ENCODE assay signal across 22 cellular contexts in the genomic region with DNA sequence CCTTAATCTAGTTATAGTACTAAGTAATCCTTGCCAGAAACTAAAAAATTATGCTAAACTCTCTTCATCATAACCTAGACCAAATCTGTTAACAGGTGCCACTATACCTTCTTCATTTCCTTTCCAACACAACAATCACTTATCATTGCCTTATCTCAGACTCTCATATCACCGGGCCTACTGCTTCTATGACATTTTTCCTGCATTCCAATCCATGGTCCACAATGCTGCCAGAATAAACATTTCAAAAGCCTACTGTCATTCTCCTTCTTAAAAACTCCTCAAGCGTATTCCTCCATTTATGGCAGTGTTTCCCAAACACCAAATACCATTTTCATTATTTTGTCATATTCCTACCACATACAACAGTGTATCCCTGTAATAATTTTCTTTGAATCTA. TPM values are rescaled to one million over a fixed set of nuclear protein-coding genes. Genes with fewer than 3 reads are reported as not detected.
DNase-seq lines count a peak whose midpoint lies in the region; ATAC-seq and TF ChIP-seq lines count a peak whose summit lies in the region.
"Had no signal": no experiment of that assay in that cellular context is flagged by ENCODE, and none has a peak within 500 bp of the region (broad histone marks: within the 10 kb centered on the region; RNA-seq: fewer than 3 reads in every experiment).

No MANE protein-coding gene starts in this region.

- peak overlapping the region; percentile 83 for H3K27ac ChIP-seq in skeletal muscle tissue (ENCODE audit: low read depth, low read length)
- H3K27ac ChIP-seq: C4-2B, HL-60 had no signal

- H3K9ac ChIP-seq in adipocyte (ENCODE audit: low read length) (peak overlapping the region; percentile 38), skeletal muscle tissue (ENCODE audit: low read depth in 1 of 3, low read length in 3 of 3) (no peak overlapping the region)

- peaks cover 64% of the 10 kb centered on the region for H3K4me1 Mint-ChIP-seq in activated CD8-positive, alpha-beta T cell treated with anti-CD3 and anti-CD28 coated beads for 36 hours (ENCODE audit: low read depth)
- peaks cover 25% of the 10 kb centered on the region for H3K4me1 Mint-ChIP-seq in activated CD8-positive, alpha-beta T cell treated with anti-CD3 and anti-CD28 coated beads, Interleukin-2, amount 10 ng/mL, durations not matched to agents 7 days and 5 days (ENCODE audit: low read depth)
- H3K4me1 Mint-ChIP-seq in type B pancreatic cell (ENCODE audit: unreplicated experiment): peaks cover 20% of the 10 kb centered on the region

- H3K27me3 ChIP-seq in adipocyte (replicated peaks; ENCODE audit: control insufficient read depth, insufficient read depth, low read length) (no peaks in the 10 kb centered on the region), skeletal muscle tissue (ENCODE audit: control insufficient read depth in 3 of 3, insufficient read depth in 3 of 3, low read length in 3 of 3) (no peaks in the 10 kb centered on the region)

- peaks cover 35% of the 10 kb centered on the region for H3K36me3 Mint-ChIP-seq in activated CD8-positive, alpha-beta T cell treated with anti-CD3 and anti-CD28 coated beads for 36 hours (ENCODE audit: low read depth)
- peaks cover 33% of the 10 kb centered on the region for H3K36me3 Mint-ChIP-seq in activated CD8-positive, alpha-beta T cell treated with anti-CD3 and anti-CD28 coated beads, Interleukin-2, amount 10 ng/mL, durations not matched to agents 7 days and 5 days (ENCODE audit: low read depth)
- H3K36me3 Mint-ChIP-seq in type B pancreatic cell: peaks cover 18% of the 10 kb centered on the region

- H3K4me3 ChIP-seq in adipocyte (ENCODE audit: low read length) (no peak overlapping the region), skeletal muscle tissue (ENCODE audit: low read length in 3 of 3) (peak overlapping the region in 1 of 3 donors; percentile 17)

- peaks cover 5% of the 10 kb centered on the region for H3K9me3 Mint-ChIP-seq in activated CD8-positive, alpha-beta T cell treated with anti-CD3 and anti-CD28 coated beads for 36 hours
- H3K9me3 Mint-ChIP-seq in activated CD8-positive, alpha-beta T cell treated with anti-CD3 and anti-CD28 coated beads, Interleukin-2, amount 10 ng/mL, durations not matched to agents 7 days and 5 days (ENCODE audit: insufficient read depth): no peaks in the 10 kb centered on the region
- H3K9me3 Mint-ChIP-seq in type B pancreatic cell: no peaks in the 10 kb centered on the region
- H3K9me3 Mint-ChIP-seq: T-helper 2 cell treated with Interferon-gamma antibody and Interleukin-4, amounts not matched to agents 5 μg/mL and 100 μg/mL, for 36 hours had no signal

- peak overlapping the region; percentile 6 for H3K27ac Mint-ChIP-seq in activated CD8-positive, alpha-beta T cell treated with anti-CD3 and anti-CD28 coated beads for 36 hours
- no peak overlapping the region for H3K27ac Mint-ChIP-seq in activated CD8-positive, alpha-beta T cell treated with anti-CD3 and anti-CD28 coated beads, Interleukin-2, amount 10 ng/mL, durations not matched to agents 7 days and 5 days
- no peak overlapping the region for H3K27ac Mint-ChIP-seq in type B pancreatic cell
- H3K27ac Mint-ChIP-seq: T-helper 2 cell treated with Interferon-gamma antibody and Interleukin-4, amounts not matched to agents 5 μg/mL and 100 μg/mL, for 36 hours had no signal

- no peaks in the 10 kb centered on the region for H3K36me3 ChIP-seq in adipocyte (ENCODE audit: control insufficient read depth, insufficient read depth, low read length, severe bottlenecking)
- no peaks in the 10 kb centered on the region for H3K36me3 ChIP-seq in skeletal muscle tissue (ENCODE audit: control insufficient read depth in 3 of 3, insufficient read depth in 3 of 3, low read length in 3 of 3)

- H3K9me3 ChIP-seq in adipocyte (ENCODE audit: control insufficient read depth, low read length): no peaks in the 10 kb centered on the region
- no peaks in the 10 kb centered on the region for H3K9me3 ChIP-seq in skeletal muscle tissue (ENCODE audit: control insufficient read depth in 3 of 3, low read length in 3 of 3)

- no peak for DNase-seq in activated CD8-positive, alpha-beta T cell treated with anti-CD3 and anti-CD28 coated beads for 36 hours
- no peak for DNase-seq in activated CD8-positive, alpha-beta T cell treated with anti-CD3 and anti-CD28 coated beads, Interleukin-2, amount 10 ng/mL, durations not matched to agents 7 days and 5 days
- no peak for DNase-seq in adipocyte (ENCODE audit: low read depth)
- DNase-seq in kidney tubule cell (ENCODE audit: low spot score): peak; percentile 21
- DNase-seq in type B pancreatic cell (ENCODE audit: extremely low spot score, unreplicated experiment): no peak
- no peak for DNase-seq in activated effector memory CD4-positive, alpha-beta T cell treated with Interleukin-2 at 50 U/mL for 16 hours
- DNase-seq: activated CD4-positive, alpha-beta T cell treated with anti-CD3 and anti-CD28 coated beads for 1 hour; activated T-cell treated with anti-CD3 and anti-CD28 coated beads, Interleukin-2, amount 50 U/mL, for 4 hours; amniotic stem cell; hippocampal formation; KBM-7; NCI-H1105 treated with DMSO at 0.1 percent for 48 hours; NCI-H2171 treated with DMSO at 0.1 percent for 48 hours; retina; SHP77; stimulated activated CD4-positive, alpha-beta T cell treated with anti-CD3 and anti-CD28 coated beads, Interleukin-4, amount 100 ng/mL, for 1 hour had no signal

- POLR2A ChIA-PET in activated CD8-positive, alpha-beta T cell treated with anti-CD3 and anti-CD28 coated beads for 36 hours (lab: Charles Lee): no interaction called here
- POLR2A ChIA-PET in activated CD8-positive, alpha-beta T cell treated with anti-CD3 and anti-CD28 coated beads, Interleukin-2, amount 10 ng/mL, durations not matched to agents 7 days and 5 days (lab: Charles Lee): no interaction called here

- CTCF ChIA-PET in activated CD8-positive, alpha-beta T cell treated with anti-CD3 and anti-CD28 coated beads for 36 hours (lab: Charles Lee): no interaction called here
- CTCF ChIA-PET in activated CD8-positive, alpha-beta T cell treated with anti-CD3 and anti-CD28 coated beads, Interleukin-2, amount 10 ng/mL, durations not matched to agents 7 days and 5 days (lab: Charles Lee): no interaction called here

- no peak for TF ChIP-seq CTCF in activated CD8-positive, alpha-beta T cell treated with anti-CD3 and anti-CD28 coated beads for 36 hours (IDR thresholded peaks at IDR 0.05)
- TF ChIP-seq CTCF in type B pancreatic cell (conservative IDR thresholded peaks at IDR 0.05): no peak

- peaks cover 36% of the 10 kb centered on the region for H3K4me1 ChIP-seq in adipocyte (ENCODE audit: control insufficient read depth, insufficient read depth, low read length)
- H3K4me1 ChIP-seq in skeletal muscle tissue (ENCODE audit: control insufficient read depth in 3 of 3, insufficient read depth in 3 of 3, low read length in 3 of 3): peaks cover 32 to 33% (median 33%) of the 10 kb centered on the region in 3 donors

- no peak overlapping the region for H3K4me3 Mint-ChIP-seq in activated CD8-positive, alpha-beta T cell treated with anti-CD3 and anti-CD28 coated beads for 36 hours
- H3K4me3 Mint-ChIP-seq in activated CD8-positive, alpha-beta T cell treated with anti-CD3 and anti-CD28 coated beads, Interleukin-2, amount 10 ng/mL, durations not matched to agents 7 days and 5 days: no peak overlapping the region
- H3K4me3 Mint-ChIP-seq in type B pancreatic cell: no peak overlapping the region
- H3K4me3 Mint-ChIP-seq: activated T-cell treated with anti-CD3 and anti-CD28 coated beads, Interleukin-2, amount 50 U/mL, for 4 hours; T-helper 2 cell treated with Interferon-gamma antibody and Interleukin-4, amounts not matched to agents 5 μg/mL and 100 μg/mL, for 36 hours had no signal

- no peaks in the 10 kb centered on the region for H3K27me3 Mint-ChIP-seq in activated CD8-positive, alpha-beta T cell treated with anti-CD3 and anti-CD28 coated beads for 36 hours
- no peaks in the 10 kb centered on the region for H3K27me3 Mint-ChIP-seq in activated CD8-positive, alpha-beta T cell treated with anti-CD3 and anti-CD28 coated beads, Interleukin-2, amount 10 ng/mL, durations not matched to agents 7 days and 5 days (ENCODE audit: low read depth)
- H3K27me3 Mint-ChIP-seq in type B pancreatic cell: no peaks in the 10 kb centered on the region

- no peak for ATAC-seq in activated CD8-positive, alpha-beta T cell treated with anti-CD3 and anti-CD28 coated beads for 36 hours
- ATAC-seq in activated CD8-positive, alpha-beta T cell treated with anti-CD3 and anti-CD28 coated beads, Interleukin-2, amount 10 ng/mL, durations not matched to agents 7 days and 5 days: no peak
- no peak for ATAC-seq in HG02642 (IDR thresholded peaks at IDR 0.05; ENCODE audit: poor library complexity, unreplicated experiment)
- ATAC-seq: activated T-cell treated with anti-CD3 and anti-CD28 coated beads, Interleukin-2, amount 50 U/mL, for 4 hours; esophagus mucosa had no signal

- intact Hi-C loops in activated CD8-positive, alpha-beta T cell treated with anti-CD3 and anti-CD28 coated beads for 36 hours (cut with micrococcal nuclease): no loop called here

RNA-seq across cellular contexts. Expression of gene PPP6C, which starts 6.5 kb away (rescaled TPM):
- 10 to 100 TPM; 43.1 to 44.8 TPM for total RNA-seq in activated CD8-positive, alpha-beta T cell treated with anti-CD3 and anti-CD28 coated beads for 36 hours
- 10 to 100 TPM; 47.2 to 51.9 TPM for total RNA-seq in activated CD8-positive, alpha-beta T cell treated with anti-CD3 and anti-CD28 coated beads, Interleukin-2, amount 10 ng/mL, durations not matched to agents 7 days and 5 days
- total RNA-seq in skeletal muscle tissue (14.1 TPM), type B pancreatic cell (ENCODE audit: low replicate concordance) (30.2 and 35.2 TPM in 2 replicates)

RNA-seq across cellular contexts. Expression of gene RABEPK, which starts 17.3 kb away (rescaled TPM):
- total RNA-seq in activated CD8-positive, alpha-beta T cell treated with anti-CD3 and anti-CD28 coated beads for 36 hours: 10 to 100 TPM; 30.0 to 30.4 TPM
- 10 to 100 TPM; 15.0 to 15.3 TPM for total RNA-seq in activated CD8-positive, alpha-beta T cell treated with anti-CD3 and anti-CD28 coated beads, Interleukin-2, amount 10 ng/mL, durations not matched to agents 7 days and 5 days
- total RNA-seq in skeletal muscle tissue (18.8 TPM), type B pancreatic cell (ENCODE audit: low replicate concordance) (14.9 and 19.0 TPM in 2 replicates)

RNA-seq across cellular contexts. Expression of gene SCAI, which starts 39.7 kb away (rescaled TPM):
- 10 to 100 TPM in 1 of 2 experiments, 1 to 10 TPM in 1; 9.6 to 10.8 TPM for total RNA-seq in activated CD8-positive, alpha-beta T cell treated with anti-CD3 and anti-CD28 coated beads for 36 hours
- 10 to 100 TPM; 10.7 to 10.8 TPM for total RNA-seq in activated CD8-positive, alpha-beta T cell treated with anti-CD3 and anti-CD28 coated beads, Interleukin-2, amount 10 ng/mL, durations not matched to agents 7 days and 5 days
- total RNA-seq in skeletal muscle tissue (14.6 TPM), type B pancreatic cell (ENCODE audit: low replicate concordance) (10.5 and 12.8 TPM in 2 replicates)

RNA-seq across cellular contexts. Expression of gene HSPA5, which starts 58.1 kb away (rescaled TPM):
- 100 to 1,000 TPM; 161 to 163 TPM for total RNA-seq in activated CD8-positive, alpha-beta T cell treated with anti-CD3 and anti-CD28 coated beads for 36 hours
- total RNA-seq in activated CD8-positive, alpha-beta T cell treated with anti-CD3 and anti-CD28 coated beads, Interleukin-2, amount 10 ng/mL, durations not matched to agents 7 days and 5 days: 100 to 1,000 TPM; 146 to 148 TPM
- total RNA-seq in skeletal muscle tissue (48.5 TPM), type B pancreatic cell (ENCODE audit: low replicate concordance) (269 and 299 TPM in 2 replicates)
